8 cellular contexts compared by ENCODE assay signal in the genomic region with DNA sequence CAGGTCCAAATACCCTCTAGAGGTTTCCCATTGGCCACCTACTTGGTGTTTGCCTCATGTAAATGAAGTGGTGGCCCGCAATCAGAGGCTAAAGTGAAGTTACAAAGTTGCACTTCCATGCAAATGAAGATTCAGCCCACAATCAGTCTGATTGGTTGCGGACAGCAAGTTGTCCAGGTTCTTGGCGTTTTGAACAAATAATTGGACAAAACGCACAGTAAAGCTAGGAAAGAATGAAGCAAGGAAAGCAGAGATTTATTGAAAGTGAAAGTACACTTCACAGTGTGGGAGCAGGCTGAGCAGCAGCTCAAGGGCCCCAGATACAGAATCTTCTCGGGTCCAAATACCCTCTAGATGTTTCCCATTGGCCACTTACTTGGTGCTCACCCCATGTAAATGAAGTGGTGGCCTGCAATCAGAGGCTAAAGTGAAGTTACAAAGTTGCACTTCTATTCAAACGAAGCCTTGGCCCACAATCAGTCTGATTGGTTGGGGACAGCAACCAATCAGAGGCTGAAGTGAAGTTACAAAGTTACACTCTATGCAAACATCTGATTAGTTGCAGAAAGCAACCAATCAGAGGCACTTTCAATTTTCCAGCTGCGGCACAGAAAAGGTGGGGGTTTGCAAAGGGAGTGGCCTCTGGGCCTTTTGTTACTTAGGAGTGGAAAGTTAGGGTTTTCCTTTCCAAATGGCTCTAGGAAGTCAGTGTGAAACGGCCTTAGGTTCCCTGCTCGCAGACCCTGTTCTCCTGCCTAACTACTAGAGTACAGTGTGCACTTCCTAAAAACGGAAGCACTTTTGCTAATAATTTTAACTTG. TPM values are rescaled to one million over a fixed set of nuclear protein-coding genes. Genes with fewer than 3 reads are reported as not detected.
A peak's percentile ranks its signal among the peaks of the same experiment; 100 is the strongest.
DNase-seq lines count a peak whose midpoint lies in the region; ATAC-seq, FAIRE-seq and TF ChIP-seq lines count a peak whose summit lies in the region.

No MANE protein-coding gene starts in this region.

- H3K9me3 Mint-ChIP-seq in activated T-helper 1 cell treated with anti-CD3 and anti-CD28 coated beads, Interleukin-12 subunit alpha, Interleukin-12 subunit beta, Interleukin-2, Interleukin-4 antibody, amounts not matched to agents 30 ng/mL and 10 ng/mL and 1 ng/mL, durations not matched to agents 14 hours and 24 hours and 36 hours: peaks cover 14% of the 10 kb centered on the region

- H3K9me3 ChIP-seq in OCI-LY3 (ENCODE audit: insufficient read depth, low read length) (no peaks in the 10 kb centered on the region), heart right ventricle (peaks cover 0 to 6% (median 0%) of the 10 kb centered on the region in 11 donors), small intestine (ENCODE audit: control insufficient read depth, low read depth) (no peaks in the 10 kb centered on the region)

- ATAC-seq in HG02759 (IDR thresholded peaks at IDR 0.05; ENCODE audit: unreplicated experiment): peak; percentile 51
- ATAC-seq in heart right ventricle: peak in 7 of 8 donors; percentile 9 to 49 (median 20)

- peak; percentile 51 for FAIRE-seq in small intestine (lab: Jason Lieb, UNC)

- 65 to 73% methylated on average over 10 of the region's 10 CpGs for WGBS in heart right ventricle, 2 donors
- WGBS in small intestine, 3 donors: 11 to 46% (median 18%) methylated on average over 10 of the region's 10 CpGs

- H3K4me3 ChIP-seq in OCI-LY3 (ENCODE audit: low read length): peak overlapping the region; percentile 75
- peak overlapping the region; percentile 3 to 55 (median 47) for H3K4me3 ChIP-seq in heart right ventricle
- H3K4me3 ChIP-seq in small intestine (ENCODE audit: low read depth in 1 of 2, low read length in 2 of 2): peak overlapping the region in 1 of 2 donors; percentile 58

- peak overlapping the region; percentile 67 for H3K9ac ChIP-seq in OCI-LY3 (ENCODE audit: low read length)

- peak overlapping the region; percentile 83 for H3K27ac ChIP-seq in OCI-LY3 (ENCODE audit: low read length)
- peak overlapping the region in 9 of 10 donors; percentile 44 to 95 (median 84) for H3K27ac ChIP-seq in heart right ventricle
- peak overlapping the region; percentile 82 to 93 for H3K27ac ChIP-seq in small intestine (ENCODE audit: low read depth in 1 of 2, low read length in 1 of 2)

- peaks cover 40% of the 10 kb centered on the region for H3K4me1 ChIP-seq in OCI-LY3 (ENCODE audit: low read length)
- H3K4me1 ChIP-seq in heart right ventricle: peaks cover 3 to 54% (median 33%) of the 10 kb centered on the region in 9 donors
- H3K4me1 ChIP-seq in small intestine (ENCODE audit: control insufficient read depth in 2 of 2, insufficient read depth in 1 of 2, low read depth in 1 of 2, low read length in 1 of 2): peaks cover 4 to 5% of the 10 kb centered on the region in 2 donors

- H3K4me3 Mint-ChIP-seq in activated T-helper 1 cell treated with anti-CD3 and anti-CD28 coated beads, Interleukin-12 subunit alpha, Interleukin-12 subunit beta, Interleukin-2, Interleukin-4 antibody, amounts not matched to agents 30 ng/mL and 10 ng/mL and 1 ng/mL, durations not matched to agents 14 hours and 24 hours and 36 hours: peak overlapping the region; percentile 85

- intact Hi-C loops in activated T-helper 1 cell treated with anti-CD3 and anti-CD28 coated beads, Interleukin-12 subunit alpha, Interleukin-12 subunit beta, Interleukin-2, Interleukin-4 antibody, amounts not matched to agents 30 ng/mL and 10 ng/mL and 1 ng/mL, durations not matched to agents 14 hours and 24 hours and 36 hours (cut with micrococcal nuclease): loop anchor here (1.0 to 10.0 kb wide), 5 partner anchors 110 to 1176 kb away; partner anchors contain the start of genes CLYBL, STK24 and TMTC4
- intact Hi-C loops in heart right ventricle (cut with DNase I): loop anchor here in 2 of 10 donors (5.0 kb wide), 1 partner anchor 54 kb away; no protein-coding TSS in a partner anchor

- H3K27me3 ChIP-seq in OCI-LY3 (ENCODE audit: low read depth, low read length): no peaks in the 10 kb centered on the region
- no peaks in the 10 kb centered on the region for H3K27me3 ChIP-seq in heart right ventricle
- H3K27me3 ChIP-seq in small intestine (ENCODE audit: control insufficient read depth in 2 of 2, insufficient read depth in 2 of 2, low read length in 2 of 2): no peaks in the 10 kb centered on the region

- no peaks in the 10 kb centered on the region for H4K20me1 ChIP-seq in OCI-LY3 (ENCODE audit: insufficient read depth, low read length)

- peak overlapping the region; percentile 56 for H2AFZ ChIP-seq in OCI-LY3 (ENCODE audit: low read depth, low read length)

- H3K27ac Mint-ChIP-seq in activated T-helper 1 cell treated with anti-CD3 and anti-CD28 coated beads, Interleukin-12 subunit alpha, Interleukin-12 subunit beta, Interleukin-2, Interleukin-4 antibody, amounts not matched to agents 30 ng/mL and 10 ng/mL and 1 ng/mL, durations not matched to agents 14 hours and 24 hours and 36 hours: peak overlapping the region; percentile 87

- H3K36me3 ChIP-seq in OCI-LY3 (replicated peaks; ENCODE audit: low read depth, low read length): no peaks in the 10 kb centered on the region
- H3K36me3 ChIP-seq in heart right ventricle: no peaks in the 10 kb centered on the region
- H3K36me3 ChIP-seq in small intestine (ENCODE audit: control insufficient read depth in 2 of 2, insufficient read depth in 2 of 2, low read length in 2 of 2): no peaks in the 10 kb centered on the region

- H3K4me1 Mint-ChIP-seq in activated T-helper 1 cell treated with anti-CD3 and anti-CD28 coated beads, Interleukin-12 subunit alpha, Interleukin-12 subunit beta, Interleukin-2, Interleukin-4 antibody, amounts not matched to agents 30 ng/mL and 10 ng/mL and 1 ng/mL, durations not matched to agents 14 hours and 24 hours and 36 hours (ENCODE audit: low read depth): peaks cover 53% of the 10 kb centered on the region

- peaks cover 1% of the 10 kb centered on the region for H3K27me3 Mint-ChIP-seq in activated T-helper 1 cell treated with anti-CD3 and anti-CD28 coated beads, Interleukin-12 subunit alpha, Interleukin-12 subunit beta, Interleukin-2, Interleukin-4 antibody, amounts not matched to agents 30 ng/mL and 10 ng/mL and 1 ng/mL, durations not matched to agents 14 hours and 24 hours and 36 hours (ENCODE audit: insufficient read depth)

- DNase-seq in GM10266 (ENCODE audit: extremely low spot score) (peak; percentile 36), heart right ventricle (peak; percentile 21 to 84), small intestine (peak; percentile 97), glomerular visceral epithelial cell (ENCODE audit: extremely low spot score) (no peak), NCI-H345 treated with DMSO at 0.1 percent for 48 hours (lab: John Stamatoyannopoulos, UW; ENCODE audit: unreplicated experiment) (no peak)
- peak; percentile 74 for DNase-seq in activated T-helper 1 cell treated with anti-CD3 and anti-CD28 coated beads, Interleukin-12 subunit alpha, Interleukin-12 subunit beta, Interleukin-2, Interleukin-4 antibody, amounts not matched to agents 30 ng/mL and 10 ng/mL and 1 ng/mL, durations not matched to agents 14 hours and 24 hours and 36 hours (ENCODE audit: low spot score)

- H3K4me2 ChIP-seq in OCI-LY3 (ENCODE audit: low read length): peak overlapping the region; percentile 62

- H3K36me3 Mint-ChIP-seq in activated T-helper 1 cell treated with anti-CD3 and anti-CD28 coated beads, Interleukin-12 subunit alpha, Interleukin-12 subunit beta, Interleukin-2, Interleukin-4 antibody, amounts not matched to agents 30 ng/mL and 10 ng/mL and 1 ng/mL, durations not matched to agents 14 hours and 24 hours and 36 hours (ENCODE audit: low read depth): peaks cover 9% of the 10 kb centered on the region

- peaks cover 15% of the 10 kb centered on the region for H3K79me2 ChIP-seq in OCI-LY3 (ENCODE audit: low read length)

- TF ChIP-seq CTCF in GM10266 (IDR thresholded peaks at IDR 0.05; ENCODE audit: control insufficient read depth, insufficient read depth, low read depth, missing control alignments) (no peak), OCI-LY3 (IDR thresholded peaks at IDR 0.05; ENCODE audit: low read depth, low read length) (no peak), heart right ventricle (IDR thresholded peaks at IDR 0.05) (no peak)

RNA-seq across cellular contexts. Expression of gene TM9SF2, which starts 4.7 kb away (rescaled TPM):
- total RNA-seq in activated T-helper 1 cell treated with anti-CD3 and anti-CD28 coated beads, Interleukin-12 subunit alpha, Interleukin-12 subunit beta, Interleukin-2, Interleukin-4 antibody, amounts not matched to agents 30 ng/mL and 10 ng/mL and 1 ng/mL, durations not matched to agents 14 hours and 24 hours and 36 hours: 59.1 and 62.6 TPM in 2 replicates
- total RNA-seq in heart right ventricle: 10 to 100 TPM; 51.7 to 78.8 (median 62.8) TPM
- polyA plus RNA-seq in heart right ventricle: 10 to 100 TPM; 27.9 to 53.0 TPM
- polyA plus RNA-seq in small intestine: 100 to 1,000 TPM in 1 of 3 donors, 10 to 100 TPM in 2; 35.6 to 144 (median 40.8) TPM

Comparison
In these comparisons a context has a peak if more than half of its experiments do, and no peak if none do; other contexts are left out.
1. DNase-seq: peak in GM10266 (single experiment), activated T-helper 1 cell treated with anti-CD3 and anti-CD28 coated beads, Interleukin-12 subunit alpha, Interleukin-12 subunit beta, Interleukin-2, Interleukin-4 antibody, amounts not matched to agents 30 ng/mL and 10 ng/mL and 1 ng/mL, durations not matched to agents 14 hours and 24 hours and 36 hours (single experiment), heart right ventricle (2 of 2) and small intestine (single experiment); none in glomerular visceral epithelial cell (single experiment) and NCI-H345 treated with DMSO at 0.1 percent for 48 hours (single experiment).
2. Peak in every context shown above with its lines, with median percentiles within 50 percentile points of each other: H3K27ac ChIP-seq.